Comparison of ENCODE assay signal across 8 cellular contexts in genomic region chr6:32152414-32153251, GRCh38. TPM values are rescaled to one million over a fixed set of nuclear protein-coding genes. Genes with fewer than 3 reads are reported as not detected.
A peak's percentile ranks its signal among the peaks of the same experiment; 100 is the strongest.
DNase-seq lines count a peak whose midpoint lies in the region; ATAC-seq and TF ChIP-seq lines count a peak whose summit lies in the region.

No MANE protein-coding gene starts in this region.

- H3K27me3 Mint-ChIP-seq in activated CD4-positive, alpha-beta memory T cell treated with anti-CD3 and anti-CD28 coated beads for 36 hours, result peaks cover 27% of the 10 kb centered on the region
- peaks cover 24% of the 10 kb centered on the region for H3K27me3 Mint-ChIP-seq in glutamatergic neuron (ENCODE audit: unreplicated experiment)

- H3K4me1 Mint-ChIP-seq in activated CD4-positive, alpha-beta memory T cell treated with anti-CD3 and anti-CD28 coated beads for 36 hours (ENCODE audit: low read depth), result peaks cover 41% of the 10 kb centered on the region
- peaks cover 30% of the 10 kb centered on the region for H3K4me1 Mint-ChIP-seq in glutamatergic neuron (ENCODE audit: low read depth, unreplicated experiment)

- no peaks in the 10 kb centered on the region for H3K27me3 ChIP-seq in GM23248 (replicated peaks; ENCODE audit: insufficient read depth)
- H3K27me3 ChIP-seq in prostate gland (replicated peaks; ENCODE audit: insufficient read depth), result no peaks in the 10 kb centered on the region

- H3F3A ChIP-seq in GM23248 (ENCODE audit: insufficient read depth), result peaks cover 9% of the 10 kb centered on the region; the same call in 1 of the 2 replicates

- peak overlapping the region; percentile 97 for H2AFZ ChIP-seq in GM23248

- peak overlapping the region; percentile 93 for H3K4me2 ChIP-seq in GM23248 (ENCODE audit: unreplicated experiment)

- H3K27ac Mint-ChIP-seq in activated CD4-positive, alpha-beta memory T cell treated with anti-CD3 and anti-CD28 coated beads for 36 hours, result no peak overlapping the region
- H3K27ac Mint-ChIP-seq in glutamatergic neuron (ENCODE audit: unreplicated experiment), result peak overlapping the region; percentile 78

- H3K36me3 ChIP-seq in GM23248 (ENCODE audit: low read depth) (peaks cover 6% of the 10 kb centered on the region; the same call in 1 of the 2 replicates), prostate gland (peaks cover 0 to 2% of the 10 kb centered on the region in 2 donors)

- no peaks in the 10 kb centered on the region for H3K9me2 ChIP-seq in GM23248 (ENCODE audit: insufficient read depth)

- ATAC-seq in HG02885 (IDR thresholded peaks at IDR 0.05; ENCODE audit: poor library complexity, unreplicated experiment) (no peak), GM19463 (IDR thresholded peaks at IDR 0.05; ENCODE audit: unreplicated experiment) (no peak)

- POLR2A ChIA-PET in activated CD4-positive, alpha-beta memory T cell treated with anti-CD3 and anti-CD28 coated beads for 36 hours (lab: Charles Lee), result interaction anchor here (0.6 kb wide), 1 partner anchor 17 kb away, joined by 3 read pairs; no protein-coding TSS in a partner anchor

- peaks cover 7% of the 10 kb centered on the region for H3K36me3 Mint-ChIP-seq in activated CD4-positive, alpha-beta memory T cell treated with anti-CD3 and anti-CD28 coated beads for 36 hours
- no peaks in the 10 kb centered on the region for H3K36me3 Mint-ChIP-seq in glutamatergic neuron (ENCODE audit: unreplicated experiment)

- intact Hi-C loops in activated CD4-positive, alpha-beta memory T cell treated with anti-CD3 and anti-CD28 coated beads for 36 hours (cut with micrococcal nuclease), result no loop called here
- intact Hi-C loops in prostate gland (cut with DNase I), result loop anchor here (10.0 kb wide), 2 partner anchors 188 to 248 kb away; partner anchors contain the start of gene ZBTB12

- H3K4me3 Mint-ChIP-seq in activated CD4-positive, alpha-beta memory T cell treated with anti-CD3 and anti-CD28 coated beads for 36 hours, result peak overlapping the region; percentile 98
- peak overlapping the region; percentile 100 for H3K4me3 Mint-ChIP-seq in glutamatergic neuron (ENCODE audit: unreplicated experiment)

- H3K9me3 Mint-ChIP-seq in activated CD4-positive, alpha-beta memory T cell treated with anti-CD3 and anti-CD28 coated beads for 36 hours, result no peaks in the 10 kb centered on the region
- H3K9me3 Mint-ChIP-seq in glutamatergic neuron (ENCODE audit: unreplicated experiment), result peaks cover 15% of the 10 kb centered on the region

- H3K9me3 ChIP-seq in GM23248 (ENCODE audit: low read depth), result no peaks in the 10 kb centered on the region
- H3K9me3 ChIP-seq in prostate gland, result no peaks in the 10 kb centered on the region

- peak overlapping the region; percentile 91 for H3K27ac ChIP-seq in GM23248
- peak overlapping the region; percentile 88 to 89 for H3K27ac ChIP-seq in prostate gland

- in situ Hi-C loops in GM23248 (cut with MboI), result no loop called here

- H3K4me1 ChIP-seq in GM23248 (ENCODE audit: insufficient read depth) (peaks cover 20% of the 10 kb centered on the region), prostate gland (replicated peaks) (peaks cover 14% of the 10 kb centered on the region)

- H4K20me1 ChIP-seq in GM23248 (ENCODE audit: insufficient read depth), result no peaks in the 10 kb centered on the region

- H3K9ac ChIP-seq in GM23248, result peak overlapping the region; percentile 91

- peaks cover 28% of the 10 kb centered on the region for H3K79me2 ChIP-seq in GM23248 (ENCODE audit: insufficient read depth)

- WGBS in GM23248 (ENCODE audit: low coverage in 1 of 2, low lambda C conversion rate in 2 of 2, missing lambda C conversion rate in 2 of 2), 2 experiments, result 12 to 15% methylated on average over 24 of the region's 24 CpGs
- 12% methylated on average over 24 of the region's 24 CpGs for WGBS in prostate gland

- TF ChIP-seq POLR2A in prostate gland (IDR thresholded peaks at IDR 0.05), result no peak

- H3K4me3 ChIP-seq in GM23248 (peak overlapping the region; percentile 94), prostate gland (peak overlapping the region; percentile 53 to 61)

- DNase-seq in GM23248 (peak; percentile 77), glutamatergic neuron (peak; percentile 23), prostate gland (ENCODE audit: low spot score) (no peak), NCI-H2171 treated with DMSO at 0.1 percent for 48 hours (lab: John Stamatoyannopoulos, UW) (no peak)
- DNase-seq in activated CD4-positive, alpha-beta memory T cell treated with anti-CD3 and anti-CD28 coated beads for 36 hours, result no peak
- no peak for DNase-seq in effector CD4-positive, alpha-beta T cell

- TF ChIP-seq CTCF in glutamatergic neuron (IDR thresholded peaks at IDR 0.05; ENCODE audit: partially characterized antibody, unreplicated experiment), result no peak
- TF ChIP-seq CTCF in prostate gland (IDR thresholded peaks at IDR 0.05), result no peak

- CTCF ChIA-PET in activated CD4-positive, alpha-beta memory T cell treated with anti-CD3 and anti-CD28 coated beads for 36 hours (lab: Charles Lee), result interaction anchor here (1.7 to 1.8 kb wide), 2 partner anchors 34 to 43 kb away, joined by 6 to 7 read pairs; no protein-coding TSS in a partner anchor

RNA-seq across cellular contexts. Expression of gene PRRT1, which starts 0.9 kb away (rescaled TPM):
- total RNA-seq in GM23248 (2014; rRNA removed; shearing (Covaris generic)), result 1.2 TPM in 1 of 2 replicates, not detected in the other
- polyA plus RNA-seq in GM23248 (2016; fragmentation: Nextera tagmentation; extraction: Ambion mirVana), result 2.1 and 2.2 TPM in 2 replicates
- total RNA-seq in activated CD4-positive, alpha-beta memory T cell treated with anti-CD3 and anti-CD28 coated beads for 36 hours, result under 1 TPM; 0.33 to 0.36 TPM
- total RNA-seq in glutamatergic neuron (ENCODE audit: unreplicated experiment) (5.1 TPM), prostate gland (1 to 10 TPM in 1 of 2 donors, under 1 TPM in 1; 0.64 to 7.2 TPM)

RNA-seq across cellular contexts. Expression of gene PPT2, which starts 1.3 kb away (rescaled TPM):
- total RNA-seq in GM23248 (2014; rRNA removed; shearing (Covaris generic)), result 12.8 and 16.2 TPM in 2 replicates
- polyA plus RNA-seq in GM23248 (2016; fragmentation: Nextera tagmentation; extraction: Ambion mirVana), result 10.3 and 14.3 TPM in 2 replicates
- total RNA-seq in activated CD4-positive, alpha-beta memory T cell treated with anti-CD3 and anti-CD28 coated beads for 36 hours, result 1 to 10 TPM; 9.5 to 9.9 TPM
- total RNA-seq in glutamatergic neuron (ENCODE audit: unreplicated experiment) (55.1 TPM), prostate gland (10 to 100 TPM; 18.6 to 32.9 TPM)

RNA-seq across cellular contexts. Expression of gene EGFL8, which starts 11.8 kb away (rescaled TPM):
- total RNA-seq in GM23248 (2014; rRNA removed; shearing (Covaris generic)), result 2.2 and 6.2 TPM in 2 replicates
- 2.6 and 3.8 TPM in 2 replicates for polyA plus RNA-seq in GM23248 (2016; fragmentation: Nextera tagmentation; extraction: Ambion mirVana)
- 1 to 10 TPM; 6.5 to 7.1 TPM for total RNA-seq in activated CD4-positive, alpha-beta memory T cell treated with anti-CD3 and anti-CD28 coated beads for 36 hours
- total RNA-seq in glutamatergic neuron (ENCODE audit: unreplicated experiment) (23.0 TPM), prostate gland (10 to 100 TPM; 12.2 to 19.5 TPM)

RNA-seq across cellular contexts. Expression of gene FKBPL, which starts 22.5 kb away (rescaled TPM):
- 2.9 and 5.3 TPM in 2 replicates for total RNA-seq in GM23248 (2014; rRNA removed; shearing (Covaris generic))
- 6.2 and 6.9 TPM in 2 replicates for polyA plus RNA-seq in GM23248 (2016; fragmentation: Nextera tagmentation; extraction: Ambion mirVana)
- total RNA-seq in activated CD4-positive, alpha-beta memory T cell treated with anti-CD3 and anti-CD28 coated beads for 36 hours, result 1 to 10 TPM; 7.0 to 7.8 TPM
- total RNA-seq in glutamatergic neuron (ENCODE audit: unreplicated experiment) (4.7 TPM), prostate gland (1 to 10 TPM; 3.6 to 6.9 TPM)

RNA-seq across cellular contexts. Expression of gene AGPAT1, which starts 23.3 kb away (rescaled TPM):
- 57.2 and 71.2 TPM in 2 replicates for total RNA-seq in GM23248 (2014; rRNA removed; shearing (Covaris generic))
- 36.9 and 39.7 TPM in 2 replicates for polyA plus RNA-seq in GM23248 (2016; fragmentation: Nextera tagmentation; extraction: Ambion mirVana)
- total RNA-seq in activated CD4-positive, alpha-beta memory T cell treated with anti-CD3 and anti-CD28 coated beads for 36 hours, result 10 to 100 TPM; 34.0 to 34.8 TPM
- 136 TPM for total RNA-seq in glutamatergic neuron (ENCODE audit: unreplicated experiment)
- total RNA-seq in prostate gland, result 100 to 1,000 TPM in 1 of 2 donors, 10 to 100 TPM in 1; 52.6 to 113 TPM

Comparison
In these comparisons a context has a peak if more than half of its experiments do, and no peak if none do; other contexts are left out.
1. DNase-seq: peak in GM23248 (single experiment) and glutamatergic neuron (single experiment); none in activated CD4-positive, alpha-beta memory T cell treated with anti-CD3 and anti-CD28 coated beads for 36 hours (single experiment), prostate gland (single experiment), effector CD4-positive, alpha-beta T cell (single experiment) and NCI-H2171 treated with DMSO at 0.1 percent for 48 hours (single experiment).